In the genomic region with DNA sequence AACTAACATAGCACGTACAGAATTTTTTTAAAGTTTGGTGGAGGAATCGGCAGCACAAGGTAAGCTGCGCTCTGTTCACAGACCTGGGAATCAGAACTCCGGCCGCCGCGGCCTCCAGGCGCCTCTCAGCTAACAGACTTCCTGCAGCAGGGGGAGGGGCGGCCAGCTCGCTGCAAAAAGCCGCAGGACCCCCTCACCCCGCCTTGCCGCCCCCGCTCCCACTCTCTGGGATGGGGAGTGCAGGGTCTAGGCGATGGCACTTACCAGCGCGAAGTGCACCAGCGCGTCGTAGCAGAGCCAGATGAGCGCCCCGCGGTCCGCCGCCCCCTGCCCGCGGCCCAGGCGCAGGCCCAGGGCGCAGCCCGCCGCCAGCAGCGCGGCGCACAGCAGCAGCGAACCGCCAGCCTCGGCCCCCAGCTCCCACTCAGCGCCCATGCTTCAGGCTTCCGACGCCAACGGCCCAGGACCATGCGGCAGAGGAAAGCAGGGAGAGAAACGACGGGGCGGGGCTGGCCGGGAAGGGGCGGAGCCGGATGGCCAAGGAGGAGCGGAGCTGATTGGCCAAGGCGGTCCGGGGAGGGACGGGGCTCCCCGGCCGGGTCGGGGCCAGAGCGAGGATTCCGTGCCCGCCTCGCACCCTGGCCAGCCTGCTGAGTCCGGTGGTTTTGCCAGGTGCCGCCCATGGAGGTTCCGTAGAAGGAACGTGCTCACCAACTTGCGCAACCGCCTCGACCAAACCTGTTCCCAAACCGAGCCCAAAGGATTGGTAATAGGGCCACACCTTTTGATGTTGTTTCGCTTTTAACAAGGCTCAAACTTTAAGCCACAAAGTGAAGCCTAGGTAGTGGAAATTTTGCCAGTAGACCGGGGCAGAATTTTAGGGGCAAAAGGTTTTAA, we compare ENCODE assay signal across 1 cellular context.
A peak's percentile ranks its signal among the peaks of the same experiment; 100 is the strongest.
TF ChIP-seq lines count a peak whose summit lies in the region.

A gene (minus strand): TSS at position 497 of the 897 bp plus-strand sequence. CDS start 62 bp downstream, at position 435.

TF ChIP-seq in HepG2, 621 proteins besides CTCF, POLR2A, EP300 and RAD21 (continued from another document and continues in another):
- TF ChIP-seq NCOA2 (CRISPR knock-in tag; IDR thresholded peaks at IDR 0.05) (peak; percentile 31; the same call in 1 of the 2 replicates), RBM39 (IDR thresholded peaks at IDR 0.05; ENCODE audit: low read depth, low read length, poor library complexity, severe bottlenecking) (peak; percentile 53), ZNF292 (CRISPR knock-in tag; IDR thresholded peaks at IDR 0.05; ENCODE audit: borderline replicate concordance, low read depth) (0 out of 2 replicates have a peak, but pooled peaks have one; percentile 34), PRMT3 (CRISPR knock-in tag; IDR thresholded peaks at IDR 0.05; ENCODE audit: borderline replicate concordance, low read depth) (no peak), HCFC1 (IDR thresholded peaks at IDR 0.05; ENCODE audit: low read depth, low read length) (no peak), ZNF776 (CRISPR knock-in tag; IDR thresholded peaks at IDR 0.05) (peak; percentile 39; the same call in 1 of the 2 replicates), ZNF251 (CRISPR knock-in tag; IDR thresholded peaks at IDR 0.05) (no peak), SPEN (CRISPR knock-in tag; IDR thresholded peaks at IDR 0.05; ENCODE audit: low read depth) (peak; percentile 87), ZNF652 (CRISPR knock-in tag; IDR thresholded peaks at IDR 0.05; ENCODE audit: borderline replicate concordance, low read depth) (no peak), MIXL1 (CRISPR knock-in tag; IDR thresholded peaks at IDR 0.05) (peak; percentile 28; the same call in 1 of the 2 replicates), ZNF563 (CRISPR knock-in tag; IDR thresholded peaks at IDR 0.05) (peak; percentile 94), ATF1 (CRISPR knock-in tag; IDR thresholded peaks at IDR 0.05) (no peak), MAFF (IDR thresholded peaks at IDR 0.05; ENCODE audit: low read depth, low read length) (no peak; the same call in 1 of the 2 replicates), ZNF326 (CRISPR knock-in tag; IDR thresholded peaks at IDR 0.05; ENCODE audit: borderline replicate concordance) (no peak), NFYC (CRISPR knock-in tag; IDR thresholded peaks at IDR 0.05) (peak; percentile 79), SALL1 (CRISPR knock-in tag; IDR thresholded peaks at IDR 0.05) (peak; percentile 93), ZNF660 (CRISPR knock-in tag; IDR thresholded peaks at IDR 0.05; ENCODE audit: borderline replicate concordance, low read depth) (no peak), ZNF350 (CRISPR knock-in tag; IDR thresholded peaks at IDR 0.05; ENCODE audit: borderline replicate concordance, low read depth) (no peak; the same call in 1 of the 2 replicates), SRSF9 (IDR thresholded peaks at IDR 0.05; ENCODE audit: borderline replicate concordance, insufficient read depth, low read depth, low read length, poor library complexity, severe bottlenecking) (no peak), SMAD9 (CRISPR knock-in tag; IDR thresholded peaks at IDR 0.05) (no peak), ZNF354B (CRISPR knock-in tag; IDR thresholded peaks at IDR 0.05) (no peak), ZNF432 (CRISPR knock-in tag; IDR thresholded peaks at IDR 0.05; ENCODE audit: borderline replicate concordance) (no peak), SAP130 (CRISPR knock-in tag; IDR thresholded peaks at IDR 0.05; ENCODE audit: low read depth) (peak; percentile 79), SMARCE1 (IDR thresholded peaks at IDR 0.05; ENCODE audit: borderline replicate concordance) (no peak), RFXANK (CRISPR knock-in tag; IDR thresholded peaks at IDR 0.05) (no peak), HDAC6 (IDR thresholded peaks at IDR 0.05; ENCODE audit: low read depth, low read length) (no peak), ZNF570 (CRISPR knock-in tag; IDR thresholded peaks at IDR 0.05; ENCODE audit: borderline replicate concordance) (no peak; the same call in 1 of the 2 replicates), RXRA (CRISPR knock-in tag; IDR thresholded peaks at IDR 0.05) (no peak; the same call in 1 of the 2 replicates), SRSF4 (IDR thresholded peaks at IDR 0.05; ENCODE audit: low read depth, low read length, poor library complexity, severe bottlenecking) (no peak), ISX (CRISPR knock-in tag; conservative IDR thresholded peaks at IDR 0.05) (no peak; the same call in 1 of the 2 replicates), ZNF724P (CRISPR knock-in tag; IDR thresholded peaks at IDR 0.05; ENCODE audit: borderline replicate concordance) (peak; percentile 97), ZNF230 (CRISPR knock-in tag; IDR thresholded peaks at IDR 0.05) (no peak), SP2 (CRISPR knock-in tag; IDR thresholded peaks at IDR 0.05) (peak; percentile 64), ZNF383 (CRISPR knock-in tag; IDR thresholded peaks at IDR 0.05; ENCODE audit: borderline replicate concordance) (no peak), ATAD3A (CRISPR knock-in tag; IDR thresholded peaks at IDR 0.05) (no peak), CENPX (CRISPR knock-in tag; IDR thresholded peaks at IDR 0.05) (no peak), XRCC5 (optimal IDR thresholded peaks at IDR 0.05; ENCODE audit: low read length) (peak; percentile 60), GATAD2A (CRISPR knock-in tag; IDR thresholded peaks at IDR 0.05) (peak; percentile 35; the same call in 1 of the 2 replicates), ZNF572 (CRISPR knock-in tag; IDR thresholded peaks at IDR 0.05) (peak; percentile 21; the same call in 1 of the 2 replicates), ZNF607 (CRISPR knock-in tag; IDR thresholded peaks at IDR 0.05; ENCODE audit: borderline replicate concordance) (peak; percentile 94), ZKSCAN1 (IDR thresholded peaks at IDR 0.05; ENCODE audit: low read length) (no peak), AHR (CRISPR knock-in tag; IDR thresholded peaks at IDR 0.05) (0 out of 2 replicates have a peak, but pooled peaks have one; percentile 55), PHB2 (IDR thresholded peaks at IDR 0.05; ENCODE audit: partially characterized antibody) (no peak)
- TF ChIP-seq, protein P1, sequence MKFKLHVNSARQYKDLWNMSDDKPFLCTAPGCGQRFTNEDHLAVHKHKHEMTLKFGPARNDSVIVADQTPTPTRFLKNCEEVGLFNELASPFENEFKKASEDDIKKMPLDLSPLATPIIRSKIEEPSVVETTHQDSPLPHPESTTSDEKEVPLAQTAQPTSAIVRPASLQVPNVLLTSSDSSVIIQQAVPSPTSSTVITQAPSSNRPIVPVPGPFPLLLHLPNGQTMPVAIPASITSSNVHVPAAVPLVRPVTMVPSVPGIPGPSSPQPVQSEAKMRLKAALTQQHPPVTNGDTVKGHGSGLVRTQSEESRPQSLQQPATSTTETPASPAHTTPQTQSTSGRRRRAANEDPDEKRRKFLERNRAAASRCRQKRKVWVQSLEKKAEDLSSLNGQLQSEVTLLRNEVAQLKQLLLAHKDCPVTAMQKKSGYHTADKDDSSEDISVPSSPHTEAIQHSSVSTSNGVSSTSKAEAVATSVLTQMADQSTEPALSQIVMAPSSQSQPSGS (CRISPR knock-in tag; IDR thresholded peaks at IDR 0.05) = 0 out of 2 replicates have a peak, but pooled peaks have one; percentile 42
- TF ChIP-seq, protein P2, sequence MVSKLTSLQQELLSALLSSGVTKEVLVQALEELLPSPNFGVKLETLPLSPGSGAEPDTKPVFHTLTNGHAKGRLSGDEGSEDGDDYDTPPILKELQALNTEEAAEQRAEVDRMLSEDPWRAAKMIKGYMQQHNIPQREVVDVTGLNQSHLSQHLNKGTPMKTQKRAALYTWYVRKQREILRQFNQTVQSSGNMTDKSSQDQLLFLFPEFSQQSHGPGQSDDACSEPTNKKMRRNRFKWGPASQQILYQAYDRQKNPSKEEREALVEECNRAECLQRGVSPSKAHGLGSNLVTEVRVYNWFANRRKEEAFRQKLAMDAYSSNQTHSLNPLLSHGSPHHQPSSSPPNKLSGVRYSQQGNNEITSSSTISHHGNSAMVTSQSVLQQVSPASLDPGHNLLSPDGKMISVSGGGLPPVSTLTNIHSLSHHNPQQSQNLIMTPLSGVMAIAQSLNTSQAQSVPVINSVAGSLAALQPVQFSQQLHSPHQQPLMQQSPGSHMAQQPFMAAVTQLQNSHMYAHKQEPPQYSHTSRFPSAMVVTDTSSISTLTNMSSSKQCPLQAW (CRISPR knock-in tag; IDR thresholded peaks at IDR 0.05) = peak; percentile 59
- TF ChIP-seq, protein P3, sequence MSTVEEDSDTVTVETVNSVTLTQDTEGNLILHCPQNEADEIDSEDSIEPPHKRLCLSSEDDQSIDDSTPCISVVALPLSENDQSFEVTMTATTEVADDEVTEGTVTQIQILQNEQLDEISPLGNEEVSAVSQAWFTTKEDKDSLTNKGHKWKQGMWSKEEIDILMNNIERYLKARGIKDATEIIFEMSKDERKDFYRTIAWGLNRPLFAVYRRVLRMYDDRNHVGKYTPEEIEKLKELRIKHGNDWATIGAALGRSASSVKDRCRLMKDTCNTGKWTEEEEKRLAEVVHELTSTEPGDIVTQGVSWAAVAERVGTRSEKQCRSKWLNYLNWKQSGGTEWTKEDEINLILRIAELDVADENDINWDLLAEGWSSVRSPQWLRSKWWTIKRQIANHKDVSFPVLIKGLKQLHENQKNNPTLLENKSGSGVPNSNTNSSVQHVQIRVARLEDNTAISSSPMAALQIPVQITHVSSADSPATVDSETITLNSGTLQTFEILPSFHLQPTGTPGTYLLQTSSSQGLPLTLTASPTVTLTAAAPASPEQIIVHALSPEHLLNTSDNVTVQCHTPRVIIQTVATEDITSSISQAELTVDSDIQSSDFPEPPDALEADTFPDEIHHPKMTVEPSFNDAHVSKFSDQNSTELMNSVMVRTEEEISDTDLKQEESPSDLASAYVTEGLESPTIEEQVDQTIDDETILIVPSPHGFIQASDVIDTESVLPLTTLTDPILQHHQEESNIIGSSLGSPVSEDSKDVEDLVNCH (CRISPR knock-in tag; IDR thresholded peaks at IDR 0.05) = no peak
- TF ChIP-seq, protein P4, sequence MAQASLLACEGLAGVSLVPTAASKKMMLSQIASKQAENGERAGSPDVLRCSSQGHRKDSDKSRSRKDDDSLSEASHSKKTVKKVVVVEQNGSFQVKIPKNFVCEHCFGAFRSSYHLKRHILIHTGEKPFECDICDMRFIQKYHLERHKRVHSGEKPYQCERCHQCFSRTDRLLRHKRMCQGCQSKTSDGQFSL (CRISPR knock-in tag; IDR thresholded peaks at IDR 0.05) = peak; percentile 16; the same call in 1 of the 2 replicates
- TF ChIP-seq, protein P5, sequence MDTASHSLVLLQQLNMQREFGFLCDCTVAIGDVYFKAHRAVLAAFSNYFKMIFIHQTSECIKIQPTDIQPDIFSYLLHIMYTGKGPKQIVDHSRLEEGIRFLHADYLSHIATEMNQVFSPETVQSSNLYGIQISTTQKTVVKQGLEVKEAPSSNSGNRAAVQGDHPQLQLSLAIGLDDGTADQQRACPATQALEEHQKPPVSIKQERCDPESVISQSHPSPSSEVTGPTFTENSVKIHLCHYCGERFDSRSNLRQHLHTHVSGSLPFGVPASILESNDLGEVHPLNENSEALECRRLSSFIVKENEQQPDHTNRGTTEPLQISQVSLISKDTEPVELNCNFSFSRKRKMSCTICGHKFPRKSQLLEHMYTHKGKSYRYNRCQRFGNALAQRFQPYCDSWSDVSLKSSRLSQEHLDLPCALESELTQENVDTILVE (CRISPR knock-in tag; IDR thresholded peaks at IDR 0.05) = peak; percentile 59; the same call in 1 of the 2 replicates
- TF ChIP-seq, protein P6, sequence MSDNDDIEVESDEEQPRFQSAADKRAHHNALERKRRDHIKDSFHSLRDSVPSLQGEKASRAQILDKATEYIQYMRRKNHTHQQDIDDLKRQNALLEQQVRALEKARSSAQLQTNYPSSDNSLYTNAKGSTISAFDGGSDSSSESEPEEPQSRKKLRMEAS (IDR thresholded peaks at IDR 0.05) = peak; percentile 98
- TF ChIP-seq, protein P7, sequence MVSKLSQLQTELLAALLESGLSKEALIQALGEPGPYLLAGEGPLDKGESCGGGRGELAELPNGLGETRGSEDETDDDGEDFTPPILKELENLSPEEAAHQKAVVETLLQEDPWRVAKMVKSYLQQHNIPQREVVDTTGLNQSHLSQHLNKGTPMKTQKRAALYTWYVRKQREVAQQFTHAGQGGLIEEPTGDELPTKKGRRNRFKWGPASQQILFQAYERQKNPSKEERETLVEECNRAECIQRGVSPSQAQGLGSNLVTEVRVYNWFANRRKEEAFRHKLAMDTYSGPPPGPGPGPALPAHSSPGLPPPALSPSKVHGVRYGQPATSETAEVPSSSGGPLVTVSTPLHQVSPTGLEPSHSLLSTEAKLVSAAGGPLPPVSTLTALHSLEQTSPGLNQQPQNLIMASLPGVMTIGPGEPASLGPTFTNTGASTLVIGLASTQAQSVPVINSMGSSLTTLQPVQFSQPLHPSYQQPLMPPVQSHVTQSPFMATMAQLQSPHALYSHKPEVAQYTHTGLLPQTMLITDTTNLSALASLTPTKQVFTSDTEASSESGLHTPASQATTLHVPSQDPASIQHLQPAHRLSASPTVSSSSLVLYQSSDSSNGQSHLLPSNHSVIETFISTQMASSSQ (IDR thresholded peaks at IDR 0.05; ENCODE audit: low read depth) = no peak
- TF ChIP-seq, protein P7 (CRISPR knock-in tag; IDR thresholded peaks at IDR 0.05; ENCODE audit: borderline replicate concordance) = peak; percentile 58; the same call in 1 of the 2 replicates
- TF ChIP-seq, protein P8, sequence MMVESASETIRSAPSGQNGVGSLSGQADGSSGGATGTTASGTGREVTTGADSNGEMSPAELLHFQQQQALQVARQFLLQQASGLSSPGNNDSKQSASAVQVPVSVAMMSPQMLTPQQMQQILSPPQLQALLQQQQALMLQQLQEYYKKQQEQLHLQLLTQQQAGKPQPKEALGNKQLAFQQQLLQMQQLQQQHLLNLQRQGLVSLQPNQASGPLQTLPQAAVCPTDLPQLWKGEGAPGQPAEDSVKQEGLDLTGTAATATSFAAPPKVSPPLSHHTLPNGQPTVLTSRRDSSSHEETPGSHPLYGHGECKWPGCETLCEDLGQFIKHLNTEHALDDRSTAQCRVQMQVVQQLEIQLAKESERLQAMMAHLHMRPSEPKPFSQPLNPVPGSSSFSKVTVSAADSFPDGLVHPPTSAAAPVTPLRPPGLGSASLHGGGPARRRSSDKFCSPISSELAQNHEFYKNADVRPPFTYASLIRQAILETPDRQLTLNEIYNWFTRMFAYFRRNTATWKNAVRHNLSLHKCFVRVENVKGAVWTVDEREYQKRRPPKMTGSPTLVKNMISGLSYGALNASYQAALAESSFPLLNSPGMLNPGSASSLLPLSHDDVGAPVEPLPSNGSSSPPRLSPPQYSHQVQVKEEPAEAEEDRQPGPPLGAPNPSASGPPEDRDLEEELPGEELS (CRISPR knock-in tag; IDR thresholded peaks at IDR 0.05) = peak; percentile 63; the same call in 1 of the 2 replicates
